ENCODE assay signal across 13 cellular contexts in genomic region chr5:88049156-88049555, GRCh38.
DNase-seq lines count a peak whose midpoint lies in the region; TF ChIP-seq lines count a peak whose summit lies in the region.
"Had no signal": no experiment of that assay in that cellular context is flagged by ENCODE, and none has a peak within 500 bp of the region (broad histone marks: within the 10 kb centered on the region; RNA-seq: fewer than 3 reads in every experiment).

No MANE protein-coding gene starts in this region.

- H3K9me3 Mint-ChIP-seq in H9: peaks cover 2% of the 10 kb centered on the region in 2 experiments; a peak in 4 of 5 replicates
- no peaks in the 10 kb centered on the region for H3K9me3 Mint-ChIP-seq in activated CD4-positive, alpha-beta T cell treated with anti-CD3 and anti-CD28 coated beads, Interleukin-2, amount 10 ng/mL, durations not matched to agents 7 days and 5 days

- no peak overlapping the region for H2BK20ac ChIP-seq in H9 (ENCODE audit: low read depth, low read length, poor library complexity, severe bottlenecking)

- no peak overlapping the region for H3K23ac ChIP-seq in H9 (ENCODE audit: insufficient read length, low read depth, low read length)

- no peak overlapping the region for H4K91ac ChIP-seq in H9 (ENCODE audit: insufficient read length, low read depth, low read length)

- H3K27ac Mint-ChIP-seq in H9: peak overlapping the region in 1 of 3 experiments; percentile 72; a peak in 2 of 7 replicates
- H3K27ac Mint-ChIP-seq in activated CD4-positive, alpha-beta T cell treated with anti-CD3 and anti-CD28 coated beads, Interleukin-2, amount 10 ng/mL, durations not matched to agents 7 days and 5 days: no peak overlapping the region

- POLR2A ChIA-PET in activated CD4-positive, alpha-beta T cell treated with anti-CD3 and anti-CD28 coated beads, Interleukin-2, amount 10 ng/mL, durations not matched to agents 7 days and 5 days (lab: Charles Lee): no interaction called here

- H3K56ac ChIP-seq in H9 (ENCODE audit: insufficient read length, low read depth, low read length): no peak overlapping the region

- no peaks in the 10 kb centered on the region for H3K27me3 Mint-ChIP-seq in H9 (ENCODE audit: low read depth)
- no peaks in the 10 kb centered on the region for H3K27me3 Mint-ChIP-seq in activated CD4-positive, alpha-beta T cell treated with anti-CD3 and anti-CD28 coated beads, Interleukin-2, amount 10 ng/mL, durations not matched to agents 7 days and 5 days

- H4K8ac ChIP-seq in H9 (replicated peaks; ENCODE audit: insufficient read length, low read depth, low read length): no peak overlapping the region

- no peaks in the 10 kb centered on the region for H3K79me2 ChIP-seq in H9 (ENCODE audit: insufficient read depth, low read length)

- no peaks in the 10 kb centered on the region for H3K36me3 ChIP-seq in SK-N-MC (ENCODE audit: insufficient read depth, low read length)
- H3K36me3 ChIP-seq: BLaER1 had no signal

- H2AFZ ChIP-seq in H9 (ENCODE audit: low read length): no peak overlapping the region

- no peak overlapping the region for H3K4me3 Mint-ChIP-seq in H9
- no peak overlapping the region for H3K4me3 Mint-ChIP-seq in activated CD4-positive, alpha-beta T cell treated with anti-CD3 and anti-CD28 coated beads, Interleukin-2, amount 10 ng/mL, durations not matched to agents 7 days and 5 days
- H3K4me3 Mint-ChIP-seq: CD8-positive, alpha-beta memory T cell had no signal

- H3K23me2 ChIP-seq in H9 (ENCODE audit: insufficient read length, low read depth, low read length, poor library complexity, severe bottlenecking): no peaks in the 10 kb centered on the region

- no peak overlapping the region for H2BK15ac ChIP-seq in H9 (ENCODE audit: low read depth, low read length)

- H3K4me1 Mint-ChIP-seq in H9: peaks cover 45 to 47% of the 10 kb centered on the region in 2 experiments
- H3K4me1 Mint-ChIP-seq in activated CD4-positive, alpha-beta T cell treated with anti-CD3 and anti-CD28 coated beads, Interleukin-2, amount 10 ng/mL, durations not matched to agents 7 days and 5 days: no peaks in the 10 kb centered on the region
- H3K4me1 Mint-ChIP-seq: CD8-positive, alpha-beta memory T cell had no signal

- no peaks in the 10 kb centered on the region for H3K79me1 ChIP-seq in H9 (ENCODE audit: insufficient read depth, low read depth, low read length, poor library complexity, severe bottlenecking)

- no peaks in the 10 kb centered on the region for H3K9me3 ChIP-seq in H9 (ENCODE audit: control insufficient read depth, low read depth, low read length)
- no peaks in the 10 kb centered on the region for H3K9me3 ChIP-seq in SK-N-MC (ENCODE audit: low read depth, low read length)
- H3K9me3 ChIP-seq: BLaER1 had no signal

- H2BK120ac ChIP-seq in H9 (ENCODE audit: low read depth, low read length, poor library complexity, severe bottlenecking): no peak overlapping the region

- H3K27ac ChIP-seq in H9 (ENCODE audit: insufficient read length, low read depth, low read length) (no peak overlapping the region), SK-N-MC (peak overlapping the region; percentile 60)
- H3K27ac ChIP-seq: BLaER1 had no signal

- H3T11ph ChIP-seq in H9 (ENCODE audit: low read length): no peak overlapping the region

- no peak for DNase-seq in H9
- DNase-seq in SK-N-MC (ENCODE audit: low read depth, low spot score): no peak
- DNase-seq in globus pallidus (ENCODE audit: low spot score): peak; percentile 65
- DNase-seq in superior temporal gyrus (ENCODE audit: extremely low spot score): peak; percentile 57
- no peak for DNase-seq in activated CD4-positive, alpha-beta T cell treated with anti-CD3 and anti-CD28 coated beads, Interleukin-2, amount 10 ng/mL, durations not matched to agents 7 days and 5 days
- no peak for DNase-seq in COR-L47 (lab: John Stamatoyannopoulos, UW)
- no peak for DNase-seq in dedifferentiated amniotic fluid mesenchymal stem cell (ENCODE audit: extremely low spot score)
- no peak for DNase-seq in effector CD4-positive, alpha-beta T cell
- DNase-seq: Calu3; CD8-positive, alpha-beta memory T cell; DMS79 had no signal

- no peak overlapping the region for H3K4ac ChIP-seq in H9 (ENCODE audit: low read depth, low read length)

- no peak overlapping the region for H2BK5ac ChIP-seq in H9 (ENCODE audit: insufficient read length, low read length)

- H3K36me3 Mint-ChIP-seq in H9 (ENCODE audit: insufficient read depth in 1 of 3, low read depth in 3 of 3): peaks cover 2 to 15% (median 2%) of the 10 kb centered on the region in 3 experiments; a peak in 5 of 7 replicates
- H3K36me3 Mint-ChIP-seq in activated CD4-positive, alpha-beta T cell treated with anti-CD3 and anti-CD28 coated beads, Interleukin-2, amount 10 ng/mL, durations not matched to agents 7 days and 5 days (ENCODE audit: low read depth): no peaks in the 10 kb centered on the region
- H3K36me3 Mint-ChIP-seq: CD8-positive, alpha-beta memory T cell had no signal

- H3K9ac ChIP-seq in H9 (ENCODE audit: extremely low read depth, insufficient read length, low read length) (no peak overlapping the region), SK-N-MC (ENCODE audit: insufficient read length) (no peak overlapping the region)
- H3K9ac ChIP-seq: BLaER1 had no signal

- CTCF ChIA-PET in activated CD4-positive, alpha-beta T cell treated with anti-CD3 and anti-CD28 coated beads, Interleukin-2, amount 10 ng/mL, durations not matched to agents 7 days and 5 days (lab: Charles Lee): no interaction called here

- H2BK12ac ChIP-seq in H9 (ENCODE audit: insufficient read length, low read depth, low read length): no peak overlapping the region

- H3K4me3 ChIP-seq in SK-N-MC: peak overlapping the region; percentile 42
- H3K4me3 ChIP-seq: BLaER1, GM12878 had no signal

- no peak overlapping the region for H3K18ac ChIP-seq in H9 (ENCODE audit: insufficient read length, low read depth, low read length)

- H4K5ac ChIP-seq in H9 (ENCODE audit: insufficient read length, low read depth, low read length): no peak overlapping the region

- no peak for TF ChIP-seq CTCF in H9 (conservative IDR thresholded peaks at IDR 0.05)

- peak overlapping the region; percentile 59 for H3K4me2 ChIP-seq in H9 (ENCODE audit: insufficient read depth, insufficient read length, low read length)
- H3K4me2 ChIP-seq: BLaER1 had no signal

- no peaks in the 10 kb centered on the region for H4K20me1 ChIP-seq in H9 (ENCODE audit: control insufficient read depth, insufficient read depth, insufficient read length)
- H4K20me1 ChIP-seq: BLaER1 had no signal

- H3K4me1 ChIP-seq in H9 (ENCODE audit: insufficient read depth, low read length): peaks cover 3% of the 10 kb centered on the region; the same call in 1 of the 2 replicates
- H3K4me1 ChIP-seq: BLaER1 had no signal

- no CpG with 5 or more reads among the region's 3 CpGs for WGBS in H9 (ENCODE audit: extremely low coverage, insufficient read length, low lambda C conversion rate)

- no peak overlapping the region for H3K14ac ChIP-seq in H9 (ENCODE audit: insufficient read depth, low read length)

- no peak overlapping the region for H2AK5ac ChIP-seq in H9 (ENCODE audit: insufficient read length, low read length)

- H3K27me3 ChIP-seq in H9 (ENCODE audit: insufficient read depth, low read length): no peaks in the 10 kb centered on the region
- H3K27me3 ChIP-seq: BLaER1 had no signal

Comparison
In these comparisons a context has a peak if more than half of its experiments do, and no peak if none do; other contexts are left out.
1. DNase-seq: peak in globus pallidus (single experiment) and superior temporal gyrus (single experiment); none in H9 (single experiment), SK-N-MC (single experiment), activated CD4-positive, alpha-beta T cell treated with anti-CD3 and anti-CD28 coated beads, Interleukin-2, amount 10 ng/mL, durations not matched to agents 7 days and 5 days (single experiment), COR-L47 (single experiment), dedifferentiated amniotic fluid mesenchymal stem cell (single experiment) and effector CD4-positive, alpha-beta T cell (single experiment).